21 cellular contexts compared by ENCODE assay signal in the genomic region with DNA sequence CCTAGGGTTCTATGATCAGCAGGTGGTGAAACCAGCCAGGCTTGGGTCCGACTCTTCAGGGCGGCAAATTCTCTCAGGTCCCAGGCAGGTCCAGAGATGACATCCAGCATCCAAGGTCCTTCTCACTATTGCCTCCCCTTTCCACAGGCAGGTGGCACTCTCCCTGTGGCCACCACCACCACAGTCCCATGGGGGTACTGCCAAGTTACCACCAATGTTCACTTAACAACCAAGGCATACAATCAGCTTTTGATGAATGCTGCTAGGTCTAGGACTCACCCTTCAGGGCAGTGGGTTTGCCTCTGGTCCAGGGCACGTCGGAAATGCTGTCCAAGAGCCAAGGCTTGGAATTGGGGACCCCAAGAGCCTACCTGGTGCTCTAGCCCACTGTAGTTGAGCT.
"Had no signal": no experiment of that assay in that cellular context is flagged by ENCODE, and none has a peak within 500 bp of the region (broad histone marks: within the 10 kb centered on the region; RNA-seq: fewer than 3 reads in every experiment).

No MANE protein-coding gene starts in this region.

- H3K9me3 Mint-ChIP-seq: activated CD8-positive, alpha-beta T cell treated with anti-CD3 and anti-CD28 coated beads for 36 hours; immature natural killer cell had no signal

- H3K27me3 ChIP-seq: colonic mucosa, foreskin keratinocyte, transverse colon had no signal

- H3K9me3 ChIP-seq: colonic mucosa, transverse colon had no signal

- H3K36me3 ChIP-seq: colonic mucosa, transverse colon, WERI-Rb-1 had no signal

- H3K27me3 Mint-ChIP-seq: progenitor cell of endocrine pancreas had no signal

- H3K27ac Mint-ChIP-seq: activated CD8-positive, alpha-beta T cell treated with anti-CD3 and anti-CD28 coated beads for 36 hours; immature natural killer cell; nephron progenitor cell; progenitor cell of endocrine pancreas had no signal

- DNase-seq: activated CD4-positive, alpha-beta T cell treated with anti-CD3 and anti-CD28 coated beads for 4 hours; activated CD8-positive, alpha-beta memory T cell treated with anti-CD3 and anti-CD28 coated beads, Interleukin-2, amount 50 U/mL, for 4 hours; activated CD8-positive, alpha-beta T cell treated with anti-CD3 and anti-CD28 coated beads for 36 hours; activated gamma-delta T cell; activated T-cell treated with anti-CD3 and anti-CD28 coated beads, Interleukin-2, amount 50 U/mL, for 48 hours; amniotic stem cell; caudate nucleus; colonic mucosa; immature natural killer cell; nephron progenitor cell; right cardiac atrium; stimulated activated CD4-positive, alpha-beta T cell treated with anti-CD3 and anti-CD28 coated beads, Interleukin-4, amount 100 ng/mL, for 4 hours; stimulated activated CD8-positive, alpha-beta memory T cell treated with anti-CD3 and anti-CD28 coated beads, Interleukin-4, amount 100 ng/mL, for 48 hours; stimulated activated naive CD4-positive, alpha-beta T cell treated with Interleukin-2 at 50 U/mL for 16 hours; substantia nigra; transverse colon; WERI-Rb-1 had no signal

- H3K4me3 ChIP-seq: colonic mucosa, smooth muscle cell, transverse colon had no signal

- H3K4me2 ChIP-seq: smooth muscle cell had no signal

- H3K4me1 ChIP-seq: colonic mucosa, foreskin keratinocyte, transverse colon had no signal

- H3K4me3 Mint-ChIP-seq: activated CD8-positive, alpha-beta T cell treated with anti-CD3 and anti-CD28 coated beads for 36 hours; immature natural killer cell; nephron progenitor cell had no signal

- H3K36me3 Mint-ChIP-seq: immature natural killer cell had no signal

- H3K27ac ChIP-seq: colonic mucosa, foreskin keratinocyte, transverse colon, WERI-Rb-1 had no signal

- ATAC-seq: activated CD8-positive, alpha-beta T cell treated with anti-CD3 and anti-CD28 coated beads for 36 hours; activated naive CD4-positive, alpha-beta T cell treated with anti-CD3 and anti-CD28 coated beads, Interleukin-2, amount 50 U/mL, for 72 hours; right cardiac atrium had no signal
